Comparison of ENCODE assay signal across 27 cellular contexts in the genomic region with DNA sequence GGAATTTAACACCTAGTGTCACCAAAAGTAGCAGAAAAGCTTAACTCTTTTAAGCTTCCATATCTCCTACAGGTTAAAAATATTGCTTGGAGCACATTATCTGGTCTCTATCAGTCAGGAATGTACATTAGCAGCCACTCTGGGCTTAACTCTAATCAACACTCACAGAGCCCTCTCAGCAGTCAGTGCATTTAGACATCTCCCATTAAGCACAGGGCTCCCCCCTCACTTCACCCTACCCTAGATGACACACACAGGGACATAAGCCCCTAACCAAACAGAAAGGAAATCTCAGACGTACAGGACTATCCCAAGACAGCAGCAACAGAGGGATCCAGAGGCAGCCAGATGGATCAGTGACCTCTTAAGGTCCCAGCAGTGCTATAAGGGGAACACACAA. TPM values are rescaled to one million over a fixed set of nuclear protein-coding genes. Genes with fewer than 3 reads are reported as not detected.
A peak's percentile ranks its signal among the peaks of the same experiment; 100 is the strongest.
DNase-seq lines count a peak whose midpoint lies in the region; ATAC-seq and TF ChIP-seq lines count a peak whose summit lies in the region.
"Had no signal": no experiment of that assay in that cellular context is flagged by ENCODE, and none has a peak within 500 bp of the region (broad histone marks: within the 10 kb centered on the region; RNA-seq: fewer than 3 reads in every experiment).

No MANE protein-coding gene starts in this region.

- H3K4me2 ChIP-seq in neuronal stem cell (ENCODE audit: insufficient read depth, low read length, poor library complexity, severe bottlenecking) (no peak overlapping the region), osteoblast (ENCODE audit: insufficient read depth, low read length) (no peak overlapping the region)
- H3K4me2 ChIP-seq: PC-9 had no signal

- H2AK5ac ChIP-seq in neuronal stem cell (ENCODE audit: low read depth, low read length), result no peak overlapping the region

- H3K4ac ChIP-seq in neuronal stem cell (ENCODE audit: low read length), result no peak overlapping the region

- H3K4me3 ChIP-seq in neuronal stem cell (ENCODE audit: low read length in 2 of 2) (no peak overlapping the region), osteoblast (ENCODE audit: insufficient read depth, low read length) (no peak overlapping the region)
- H3K4me3 ChIP-seq: GM12878, PC-9, SJCRH30 had no signal

- DNase-seq in NCI-H82 treated with DMSO at 0.1 percent for 48 hours (lab: John Stamatoyannopoulos, UW; ENCODE audit: unreplicated experiment) (peak; percentile 9), memory B cell (ENCODE audit: low spot score in 2 of 2) (no peak), neuronal stem cell (ENCODE audit: low spot score) (no peak), osteoblast (ENCODE audit: insufficient read length, low spot score, missing footprints) (no peak), midbrain (lab: John Stamatoyannopoulos, UW) (no peak)
- no peak for DNase-seq in activated naive CD8-positive, alpha-beta T cell treated with anti-CD3 and anti-CD28 coated beads, Interleukin-2, amount 50 U/mL, for 24 hours
- DNase-seq: C1 segment of cervical spinal cord; Caco-2; CD4-positive, alpha-beta memory T cell; DMS79; EL; GDM1; NCI-H1048; NCI-H1417; NCI-H1694; NCI-H2081; NCI-H2171; NCI-H345; NCI-H524 treated with DMSO at 0.1 percent for 48 hours; NCI-H774; PC-9; SJCRH30 had no signal

- H3K14ac ChIP-seq in neuronal stem cell (ENCODE audit: low read length), result no peak overlapping the region

- no peaks in the 10 kb centered on the region for H3K27me3 Mint-ChIP-seq in activated naive CD8-positive, alpha-beta T cell treated with anti-CD3 and anti-CD28 coated beads, Interleukin-2, amount 50 U/mL, for 24 hours
- no peaks in the 10 kb centered on the region for H3K27me3 Mint-ChIP-seq in memory B cell
- H3K27me3 Mint-ChIP-seq: CD4-positive, alpha-beta memory T cell had no signal

- H4K8ac ChIP-seq in neuronal stem cell (ENCODE audit: low read depth, low read length), result no peak overlapping the region

- peaks cover 0 to 9% of the 10 kb centered on the region in 2 donors for H3K36me3 ChIP-seq in neuronal stem cell (replicated peaks in 1 of 2; ENCODE audit: control insufficient read depth in 2 of 2, insufficient read depth in 2 of 2, low read length in 2 of 2)
- peaks cover 50% of the 10 kb centered on the region for H3K36me3 ChIP-seq in osteoblast (ENCODE audit: insufficient read depth, low read length)

- H3K23ac ChIP-seq in neuronal stem cell (ENCODE audit: low read depth, low read length, poor library complexity), result no peak overlapping the region

- H3K79me1 ChIP-seq in neuronal stem cell (ENCODE audit: low read depth, low read length), result no peaks in the 10 kb centered on the region

- no peak overlapping the region for H3K9ac ChIP-seq in neuronal stem cell (ENCODE audit: low read depth, low read length, poor library complexity)

- H3K4me1 ChIP-seq in neuronal stem cell (ENCODE audit: control insufficient read depth in 2 of 2, insufficient read depth in 1 of 2, low read depth in 1 of 2, low read length in 2 of 2) (peaks cover 0 to 29% of the 10 kb centered on the region in 2 donors), osteoblast (ENCODE audit: insufficient read depth, low read length) (no peaks in the 10 kb centered on the region)
- H3K4me1 ChIP-seq: Caco-2 had no signal

- ATAC-seq in activated naive CD8-positive, alpha-beta T cell treated with anti-CD3 and anti-CD28 coated beads, Interleukin-2, amount 50 U/mL, for 24 hours, result no peak
- ATAC-seq in memory B cell (ENCODE audit: low read depth), result no peak
- no peak for ATAC-seq in HG02588 (IDR thresholded peaks at IDR 0.05; ENCODE audit: unreplicated experiment)
- ATAC-seq: GM12878, HCT116, Right ventricle myocardium inferior, SK-N-SH treated with all-trans-retinoic acid at 6 μM for 48 hours had no signal

- no peak for TF ChIP-seq CTCF in osteoblast (IDR thresholded peaks at IDR 0.05; ENCODE audit: extremely low read depth, low read depth, low read length)

- H3K36me3 Mint-ChIP-seq in activated naive CD8-positive, alpha-beta T cell treated with anti-CD3 and anti-CD28 coated beads, Interleukin-2, amount 50 U/mL, for 24 hours (ENCODE audit: low read depth), result peaks cover 42% of the 10 kb centered on the region
- peaks cover 49% of the 10 kb centered on the region for H3K36me3 Mint-ChIP-seq in memory B cell

- H3K27me3 ChIP-seq in neuronal stem cell (ENCODE audit: control insufficient read depth in 3 of 3, insufficient read depth in 3 of 3, low read depth in 1 of 3, low read length in 3 of 3), result peaks cover 0 to 88% (median 0%) of the 10 kb centered on the region in 3 experiments
- no peaks in the 10 kb centered on the region for H3K27me3 ChIP-seq in osteoblast (ENCODE audit: insufficient read depth, low read length)
- H3K27me3 ChIP-seq: SJCRH30 had no signal

- no peaks in the 10 kb centered on the region for H3K9me3 Mint-ChIP-seq in activated naive CD8-positive, alpha-beta T cell treated with anti-CD3 and anti-CD28 coated beads, Interleukin-2, amount 50 U/mL, for 24 hours
- H3K9me3 Mint-ChIP-seq in memory B cell, result no peaks in the 10 kb centered on the region
- H3K9me3 Mint-ChIP-seq: CD4-positive, alpha-beta memory T cell had no signal

- peak overlapping the region; percentile 50 for H3K27ac Mint-ChIP-seq in activated naive CD8-positive, alpha-beta T cell treated with anti-CD3 and anti-CD28 coated beads, Interleukin-2, amount 50 U/mL, for 24 hours
- peak overlapping the region; percentile 38 for H3K27ac Mint-ChIP-seq in memory B cell

- no peak overlapping the region for H2BK12ac ChIP-seq in neuronal stem cell (ENCODE audit: low read length)

- peaks cover 3% of the 10 kb centered on the region for H3K4me1 Mint-ChIP-seq in activated naive CD8-positive, alpha-beta T cell treated with anti-CD3 and anti-CD28 coated beads, Interleukin-2, amount 50 U/mL, for 24 hours
- peaks cover 14% of the 10 kb centered on the region for H3K4me1 Mint-ChIP-seq in memory B cell

- no peak overlapping the region for H3K4me3 Mint-ChIP-seq in activated naive CD8-positive, alpha-beta T cell treated with anti-CD3 and anti-CD28 coated beads, Interleukin-2, amount 50 U/mL, for 24 hours
- H3K4me3 Mint-ChIP-seq in memory B cell, result no peak overlapping the region
- H3K4me3 Mint-ChIP-seq: CD4-positive, alpha-beta memory T cell had no signal

- H2BK5ac ChIP-seq in neuronal stem cell (ENCODE audit: low read length), result no peak overlapping the region

- H2BK120ac ChIP-seq in neuronal stem cell (ENCODE audit: low read depth, low read length), result no peak overlapping the region

- no peak overlapping the region for H2BK15ac ChIP-seq in neuronal stem cell (ENCODE audit: low read length)

- WGBS in neuronal stem cell (ENCODE audit: extremely low coverage in 2 of 2, insufficient read length in 2 of 2, insufficient replicate concordance in 1 of 2), 2 donors, result no CpG with 5 or more reads among the region's 1 CpG

- peaks cover 4% of the 10 kb centered on the region for H4K20me1 ChIP-seq in osteoblast (ENCODE audit: insufficient read depth, low read length)

- H3K27ac ChIP-seq in neuronal stem cell (replicated peaks; ENCODE audit: low read length), result peak overlapping the region; percentile 21
- H3K27ac ChIP-seq in osteoblast (ENCODE audit: low read depth, low read length), result no peak overlapping the region
- H3K27ac ChIP-seq: PC-9, SJCRH30 had no signal

- H2AFZ ChIP-seq in neuronal stem cell (ENCODE audit: low read length) (no peak overlapping the region), osteoblast (ENCODE audit: low read length) (no peak overlapping the region)
- H2AFZ ChIP-seq: PC-9 had no signal

- H3K79me2 ChIP-seq in osteoblast (ENCODE audit: insufficient read depth, low read length), result no peaks in the 10 kb centered on the region

- H3K9me3 ChIP-seq in neuronal stem cell (replicated peaks in 1 of 2; ENCODE audit: control insufficient read depth in 2 of 2, insufficient read depth in 1 of 2, low read depth in 1 of 2, low read length in 2 of 2) (no peaks in the 10 kb centered on the region), osteoblast (ENCODE audit: low read depth, low read length) (no peaks in the 10 kb centered on the region)
- H3K9me3 ChIP-seq: Caco-2, SJCRH30 had no signal

- no peak overlapping the region for H3K18ac ChIP-seq in neuronal stem cell (ENCODE audit: low read length)

- no peak overlapping the region for H4K91ac ChIP-seq in neuronal stem cell (ENCODE audit: low read depth, low read length, poor library complexity)

RNA-seq across cellular contexts. Expression of gene FBXW4, which starts 26.4 kb away (rescaled TPM):
- polyA plus RNA-seq in neuronal stem cell (2013, experiment 1 of 2), result 33.3 TPM
- polyA plus RNA-seq in neuronal stem cell (2013, experiment 2 of 2), result 35.4 TPM
- 40.2 and 41.8 TPM in 2 replicates for total RNA-seq in osteoblast
